ENCODE assay signal across 21 cellular contexts in genomic region chr17:63768433-63768832, GRCh38. TPM values are rescaled to one million over a fixed set of nuclear protein-coding genes. Genes with fewer than 3 reads are reported as not detected.
DNase-seq lines count a peak whose midpoint lies in the region; ATAC-seq, FAIRE-seq and TF ChIP-seq lines count a peak whose summit lies in the region.
"Had no signal": no experiment of that assay in that cellular context is flagged by ENCODE, and none has a peak within 500 bp of the region (broad histone marks: within the 10 kb centered on the region; RNA-seq: fewer than 3 reads in every experiment).

No MANE protein-coding gene starts in this region.

- H3K23ac ChIP-seq in H1 (ENCODE audit: insufficient read length) = no peak overlapping the region
- no peak overlapping the region for H3K23ac ChIP-seq in trophoblast cell (ENCODE audit: low read length)

- H3F3A ChIP-seq in Loucy (ENCODE audit: low read depth) = 0 out of 2 replicates have a peak, but pooled peaks cover 2% of the 10 kb centered on the region

- H3K14ac ChIP-seq in H1 (ENCODE audit: insufficient read length) = no peak overlapping the region
- H3K14ac ChIP-seq in trophoblast cell (ENCODE audit: low read length) = no peak overlapping the region

- no peaks in the 10 kb centered on the region for H3K9me2 ChIP-seq in Loucy (replicated peaks; ENCODE audit: low read depth, low read length)

- H4K20me1 ChIP-seq in Loucy (ENCODE audit: insufficient read depth, low read length, poor library complexity, severe bottlenecking) (peaks cover 38% of the 10 kb centered on the region), H1 (replicated peaks in 1 of 2; ENCODE audit: control insufficient read depth in 1 of 2, insufficient read depth in 2 of 2, low read length in 2 of 2) (peaks cover 0 to 4% of the 10 kb centered on the region in 2 experiments)

- H3K27me3 Mint-ChIP-seq in activated naive CD8-positive, alpha-beta T cell = no peaks in the 10 kb centered on the region
- H3K27me3 Mint-ChIP-seq in activated naive CD8-positive, alpha-beta T cell treated with anti-CD3 and anti-CD28 coated beads for 36 hours = no peaks in the 10 kb centered on the region
- H3K27me3 Mint-ChIP-seq: CD4-positive, alpha-beta memory T cell had no signal

- H3K27ac Mint-ChIP-seq in activated naive CD8-positive, alpha-beta T cell = peak overlapping the region; percentile 30
- H3K27ac Mint-ChIP-seq in activated naive CD8-positive, alpha-beta T cell treated with anti-CD3 and anti-CD28 coated beads for 36 hours = no peak overlapping the region

- no peak overlapping the region for H2BK20ac ChIP-seq in H1 (ENCODE audit: low read length)

- H2BK12ac ChIP-seq in H1 (ENCODE audit: low read depth, low read length) (no peak overlapping the region), trophoblast cell (ENCODE audit: low read length) (peak overlapping the region; percentile 22)

- H3K36me3 ChIP-seq in Loucy (ENCODE audit: insufficient read depth, low read length) (peaks cover 25% of the 10 kb centered on the region; the same call in 1 of the 2 replicates), H1 (ENCODE audit: control insufficient read depth in 2 of 4, insufficient read depth in 4 of 4, low read length in 3 of 4) (peaks cover 0 to 26% (median 10%) of the 10 kb centered on the region in 4 experiments; a peak in 5 of 8 replicates), trophoblast cell (ENCODE audit: control insufficient read depth in 1 of 2, insufficient read depth in 2 of 2, low read length in 2 of 2) (peaks cover 6% of the 10 kb centered on the region in 2 experiments)

- H3K9me3 Mint-ChIP-seq in activated naive CD8-positive, alpha-beta T cell (ENCODE audit: low read depth) = no peaks in the 10 kb centered on the region
- no peaks in the 10 kb centered on the region for H3K9me3 Mint-ChIP-seq in activated naive CD8-positive, alpha-beta T cell treated with anti-CD3 and anti-CD28 coated beads for 36 hours
- H3K9me3 Mint-ChIP-seq: CD4-positive, alpha-beta memory T cell; HFFc6 had no signal

- no peak for DNase-seq in activated naive CD8-positive, alpha-beta T cell treated with anti-CD3 and anti-CD28 coated beads for 36 hours
- DNase-seq in H1 (ENCODE audit: low read depth in 1 of 2, low spot score in 2 of 2) (no peak), trophoblast cell (peak; percentile 4 to 43), foreskin melanocyte (no peak), glomerular visceral epithelial cell (ENCODE audit: extremely low spot score) (no peak)
- DNase-seq: CD4-positive, alpha-beta memory T cell; HFFc6; KG1; NCI-H1417 treated with DMSO at 0.1 percent for 48 hours; NCI-H1930; NCI-H226; NCI-H526 had no signal

- no peak overlapping the region for H3K18ac ChIP-seq in H1 (ENCODE audit: extremely low read depth, low read length)
- no peak overlapping the region for H3K18ac ChIP-seq in trophoblast cell (ENCODE audit: low read length)

- no peak overlapping the region for H3K56ac ChIP-seq in H1 (replicated peaks; ENCODE audit: insufficient read length, low read depth, low read length)

- H2BK5ac ChIP-seq in H1 (ENCODE audit: low read depth, low read length) = no peak overlapping the region
- H2BK5ac ChIP-seq in trophoblast cell (ENCODE audit: low read depth, low read length, poor library complexity) = no peak overlapping the region

- no peak overlapping the region for H4K5ac ChIP-seq in H1 (ENCODE audit: insufficient read length, low read depth, low read length)

- CTCF ChIA-PET in H1 (lab: Charles Lee; ENCODE audit: partially characterized antibody) = interaction anchor here (0.9 to 1.0 kb wide), 2 partner anchors 21 to 58 kb away, joined by 3 read pairs; no protein-coding TSS in a partner anchor

- H2BK120ac ChIP-seq in H1 (replicated peaks; ENCODE audit: low read depth, low read length) = no peak overlapping the region
- H2BK120ac ChIP-seq in trophoblast cell (ENCODE audit: insufficient read depth, low read length, poor library complexity) = no peak overlapping the region

- no peak overlapping the region for H4K8ac ChIP-seq in H1 (ENCODE audit: extremely low read depth, insufficient read depth, low read length)
- H4K8ac ChIP-seq in trophoblast cell (ENCODE audit: low read depth, low read length) = no peak overlapping the region

- peaks cover 88% of the 10 kb centered on the region for H3K79me2 ChIP-seq in Loucy (ENCODE audit: insufficient read depth, low read length)
- H3K79me2 ChIP-seq in H1 (ENCODE audit: control insufficient read depth in 1 of 2, insufficient read depth in 2 of 2, low read length in 2 of 2) = peaks cover 24 to 77% of the 10 kb centered on the region in 2 experiments
- peaks cover 10% of the 10 kb centered on the region for H3K79me2 ChIP-seq in trophoblast cell (ENCODE audit: control insufficient read depth, insufficient read depth, low read length, poor library complexity)

- H2AK5ac ChIP-seq in H1 (ENCODE audit: low read depth, low read length) (no peak overlapping the region), trophoblast cell (ENCODE audit: low read length) (no peak overlapping the region)

- no peak overlapping the region for H2AFZ ChIP-seq in Loucy (ENCODE audit: low read length)
- H2AFZ ChIP-seq in H1 (ENCODE audit: low read length) = no peak overlapping the region
- H2AFZ ChIP-seq in trophoblast cell (ENCODE audit: insufficient read depth, low read length, poor library complexity) = no peak overlapping the region

- TF ChIP-seq CTCF in Loucy (conservative IDR thresholded peaks at IDR 0.05; ENCODE audit: low read length) (no peak), H1 (IDR thresholded peaks at IDR 0.05; ENCODE audit: control extremely low read depth in 1 of 3, insufficient read depth in 1 of 3, low read depth in 1 of 3, low read length in 3 of 3) (no peak)

- no peaks in the 10 kb centered on the region for H3K9me3 ChIP-seq in Loucy (ENCODE audit: insufficient read depth, low read depth, low read length)
- H3K9me3 ChIP-seq in H1 (ENCODE audit: insufficient read depth in 2 of 2, low read depth in 1 of 2, low read length in 1 of 2) = no peaks in the 10 kb centered on the region
- H3K9me3 ChIP-seq in trophoblast cell (ENCODE audit: insufficient read depth, low read depth, low read length) = no peaks in the 10 kb centered on the region
- H3K9me3 ChIP-seq: BLaER1, SJSA1 had no signal

- WGBS in H1 (ENCODE audit: extremely low coverage in 1 of 2, insufficient coverage in 1 of 2, insufficient read length in 1 of 2, insufficient replicate concordance in 2 of 2, low coverage in 1 of 2, low lambda C conversion rate in 2 of 2, missing lambda C conversion rate in 1 of 2), 2 experiments = 84% methylated on average over 7 of the region's 7 CpGs; no CpG with 5 or more reads in 1 of the 2 experiments
- WGBS in trophoblast cell (ENCODE audit: extremely low coverage, insufficient coverage, insufficient read length) = no CpG with 5 or more reads among the region's 7 CpGs

- H3K79me1 ChIP-seq in H1 (ENCODE audit: low read depth, low read length) (no peaks in the 10 kb centered on the region; the same call in 1 of the 2 replicates), trophoblast cell (ENCODE audit: low read length) (peaks cover 3% of the 10 kb centered on the region)

- H3K4me3 Mint-ChIP-seq in activated naive CD8-positive, alpha-beta T cell = no peak overlapping the region
- H3K4me3 Mint-ChIP-seq in activated naive CD8-positive, alpha-beta T cell treated with anti-CD3 and anti-CD28 coated beads for 36 hours = no peak overlapping the region
- H3K4me3 Mint-ChIP-seq: HFFc6 had no signal

- H3K4me1 ChIP-seq in Loucy (ENCODE audit: insufficient read depth, low read length, poor library complexity, severe bottlenecking) (peaks cover 43% of the 10 kb centered on the region), H1 (replicated peaks in 1 of 4; ENCODE audit: control insufficient read depth in 3 of 4, insufficient read depth in 4 of 4, low read length in 3 of 4) (peaks cover 0 to 3% (median 0%) of the 10 kb centered on the region in 4 experiments; a peak in 1 of 7 replicates), trophoblast cell (ENCODE audit: control insufficient read depth in 1 of 2, insufficient read depth in 2 of 2, low read length in 2 of 2) (peaks cover 0 to 2% of the 10 kb centered on the region in 2 experiments)

- no peak for ATAC-seq in HG03196 (IDR thresholded peaks at IDR 0.05; ENCODE audit: unreplicated experiment)
- ATAC-seq: HepG2 had no signal

- H3K4ac ChIP-seq in H1 (replicated peaks; ENCODE audit: insufficient read length, low read depth, low read length) (no peak overlapping the region), trophoblast cell (ENCODE audit: low read depth, low read length) (peak overlapping the region; percentile 97)

- peaks cover 9% of the 10 kb centered on the region for H3K36me3 Mint-ChIP-seq in activated naive CD8-positive, alpha-beta T cell
- H3K36me3 Mint-ChIP-seq in activated naive CD8-positive, alpha-beta T cell treated with anti-CD3 and anti-CD28 coated beads for 36 hours = peaks cover 41% of the 10 kb centered on the region

- H3K27me3 ChIP-seq in Loucy (ENCODE audit: insufficient read depth, low read length, poor library complexity, severe bottlenecking) (no peaks in the 10 kb centered on the region), H1 (replicated peaks in 1 of 4; ENCODE audit: control insufficient read depth in 3 of 4, extremely low read depth in 1 of 4, insufficient read depth in 3 of 4, low read length in 3 of 4) (no peaks in the 10 kb centered on the region), trophoblast cell (ENCODE audit: insufficient read depth, low read length) (no peaks in the 10 kb centered on the region)
- H3K27me3 ChIP-seq: BLaER1, SJSA1 had no signal

- no peak for TF ChIP-seq RAD21 in H1 (IDR thresholded peaks at IDR 0.05 in 1 of 2, conservative IDR thresholded peaks at IDR 0.05 in 1 of 2; ENCODE audit: low read depth in 2 of 2, low read length in 2 of 2)

- no peak overlapping the region for H3K27ac ChIP-seq in H1 (ENCODE audit: low read depth, low read length)
- no peak overlapping the region for H3K27ac ChIP-seq in trophoblast cell (ENCODE audit: low read depth, low read length)
- H3K27ac ChIP-seq: BLaER1, SJSA1 had no signal

- no peaks in the 10 kb centered on the region; the same call in 1 of the 2 replicates for H3K23me2 ChIP-seq in H1 (ENCODE audit: low read depth, low read length)

- H3K4me2 ChIP-seq in Loucy (ENCODE audit: low read depth, low read length, poor library complexity, severe bottlenecking) (peak overlapping the region; percentile 54), H1 (ENCODE audit: insufficient read depth in 1 of 2, low read depth in 2 of 2, low read length in 2 of 2) (no peak overlapping the region), trophoblast cell (ENCODE audit: low read length) (no peak overlapping the region)
- H3K4me2 ChIP-seq: BLaER1 had no signal

- H3K4me3 ChIP-seq in Loucy (ENCODE audit: low read length, poor library complexity, severe bottlenecking) (peak overlapping the region; percentile 26), H1 (ENCODE audit: extremely low read depth in 1 of 4, insufficient read depth in 2 of 4, low read depth in 3 of 4, low read length in 4 of 4) (no peak overlapping the region), trophoblast cell (ENCODE audit: low read depth, low read length) (no peak overlapping the region)
- H3K4me3 ChIP-seq: BLaER1, SJSA1 had no signal

- H3K9ac ChIP-seq in Loucy (ENCODE audit: low read depth, low read length, poor library complexity, severe bottlenecking) = peak overlapping the region; percentile 43
- no peak overlapping the region; a peak in 1 of 7 replicates for H3K9ac ChIP-seq in H1 (replicated peaks in 1 of 4; ENCODE audit: extremely low read depth in 1 of 4, low read depth in 3 of 4, low read length in 3 of 4)
- H3K9ac ChIP-seq in trophoblast cell (ENCODE audit: low read length) = no peak overlapping the region
- H3K9ac ChIP-seq: BLaER1 had no signal

- FAIRE-seq in H1 (lab: Jason Lieb, UNC) = no peak
- FAIRE-seq: A204.1, GM12892, GM18507, HepG2 had no signal

- peaks cover 50% of the 10 kb centered on the region for H3K4me1 Mint-ChIP-seq in activated naive CD8-positive, alpha-beta T cell (ENCODE audit: low read depth)
- peaks cover 42% of the 10 kb centered on the region for H3K4me1 Mint-ChIP-seq in activated naive CD8-positive, alpha-beta T cell treated with anti-CD3 and anti-CD28 coated beads for 36 hours

- no peak overlapping the region for H4K12ac ChIP-seq in trophoblast cell (ENCODE audit: low read depth, low read length)

- no peak for TF ChIP-seq EP300 in H1 (IDR thresholded peaks at IDR 0.05; ENCODE audit: borderline replicate concordance in 1 of 2, low read depth in 2 of 2, low read length in 2 of 2)

- H4K91ac ChIP-seq in H1 (replicated peaks; ENCODE audit: insufficient read length, low read length) (no peak overlapping the region), trophoblast cell (ENCODE audit: low read depth, low read length) (no peak overlapping the region)

- POLR2A ChIA-PET in H1 (lab: Charles Lee; ENCODE audit: partially characterized antibody) = interaction anchor here (1.6 to 1.8 kb wide), 2 partner anchors 11 to 12 kb away, joined by 3 to 9 read pairs; no protein-coding TSS in a partner anchor

- TF ChIP-seq POLR2A in H1 (IDR thresholded peaks at IDR 0.05; ENCODE audit: control extremely low read depth in 1 of 2, low read depth in 2 of 2, low read length in 2 of 2) = no peak

- H2BK15ac ChIP-seq in H1 (ENCODE audit: low read length) = no peak overlapping the region

RNA-seq across cellular contexts. Expression of gene CCDC47, which starts 5.0 kb away (rescaled TPM):
- total RNA-seq in activated naive CD8-positive, alpha-beta T cell treated with anti-CD3 and anti-CD28 coated beads for 36 hours = 10 to 100 TPM; 91.6 to 93.5 TPM
- total RNA-seq in H1 (2021; fragmentation: NEBNext Ultra II Directional; extraction: Animal tissue kit (Norgen Biotek cat#: 25700)) = 83.1 and 85.3 TPM in 2 replicates
- 16.3 and 21.2 TPM in 2 replicates for polyA plus RNA-seq in H1 (2011; rRNA removed)
- polyA plus RNA-seq in H1 (2011; cell fraction: cytosol; rRNA removed) = 39.8 TPM
- 13.4 TPM for polyA plus RNA-seq in H1 (2011; cell fraction: nucleus; rRNA removed)
- polyA plus RNA-seq in H1 (2012, experiment 1 of 2) = 54.8 to 78.6 TPM (median 69.3 TPM) in 4 replicates
- 5.2 TPM for polyA plus RNA-seq in H1 (2012, experiment 2 of 2)
- polyA plus RNA-seq in H1 (2013, experiment 1 of 2) = 98.0 TPM
- polyA plus RNA-seq in H1 (2013, experiment 2 of 2) = 117 TPM
- polyA minus RNA-seq in H1 (2011; rRNA and poly(A)+ RNA removed) = 56.4 and 75.7 TPM in 2 replicates
- polyA minus RNA-seq in H1 (2011; cell fraction: cytosol; rRNA and poly(A)+ RNA removed) = 36.2 TPM
- polyA minus RNA-seq in H1 (2011; cell fraction: nucleus; rRNA and poly(A)+ RNA removed) = 24.5 TPM
- polyA plus RNA-seq in trophoblast cell (2013) = 77.1 and 78.4 TPM in 2 replicates

RNA-seq across cellular contexts. Expression of gene DDX42, which starts 5.5 kb away (rescaled TPM):
- 100 to 1,000 TPM; 105 to 107 TPM for total RNA-seq in activated naive CD8-positive, alpha-beta T cell treated with anti-CD3 and anti-CD28 coated beads for 36 hours
- total RNA-seq in H1 (2021; fragmentation: NEBNext Ultra II Directional; extraction: Animal tissue kit (Norgen Biotek cat#: 25700)) = 114 and 120 TPM in 2 replicates
- 37.4 and 40.6 TPM in 2 replicates for polyA plus RNA-seq in H1 (2011; rRNA removed)
- polyA plus RNA-seq in H1 (2011; cell fraction: cytosol; rRNA removed) = 82.5 TPM
- 59.2 TPM for polyA plus RNA-seq in H1 (2011; cell fraction: nucleus; rRNA removed)
- 84.5 to 127 TPM (median 99.4 TPM) in 4 replicates for polyA plus RNA-seq in H1 (2012, experiment 1 of 2)
- 10.4 TPM for polyA plus RNA-seq in H1 (2012, experiment 2 of 2)
- polyA plus RNA-seq in H1 (2013, experiment 1 of 2) = 67.2 TPM
- polyA plus RNA-seq in H1 (2013, experiment 2 of 2) = 70.0 TPM
- polyA minus RNA-seq in H1 (2011; rRNA and poly(A)+ RNA removed) = 65.6 and 112 TPM in 2 replicates
- 46.3 TPM for polyA minus RNA-seq in H1 (2011; cell fraction: cytosol; rRNA and poly(A)+ RNA removed)
- 124 TPM for polyA minus RNA-seq in H1 (2011; cell fraction: nucleus; rRNA and poly(A)+ RNA removed)
- 54.6 and 57.5 TPM in 2 replicates for polyA plus RNA-seq in trophoblast cell (2013)

RNA-seq across cellular contexts. Expression of gene STRADA, which starts 26.8 kb away (rescaled TPM):
- 10 to 100 TPM; 39.1 to 40.9 TPM for total RNA-seq in activated naive CD8-positive, alpha-beta T cell treated with anti-CD3 and anti-CD28 coated beads for 36 hours
- 27.8 and 35.6 TPM in 2 replicates for total RNA-seq in H1 (2021; fragmentation: NEBNext Ultra II Directional; extraction: Animal tissue kit (Norgen Biotek cat#: 25700))
- 43.3 and 48.7 TPM in 2 replicates for polyA plus RNA-seq in H1 (2011; rRNA removed)
- polyA plus RNA-seq in H1 (2011; cell fraction: cytosol; rRNA removed) = 33.3 TPM
- 59.6 TPM for polyA plus RNA-seq in H1 (2011; cell fraction: nucleus; rRNA removed)
- polyA plus RNA-seq in H1 (2012, experiment 1 of 2) = 33.8 to 42.4 TPM (median 38.8 TPM) in 4 replicates
- polyA plus RNA-seq in H1 (2012, experiment 2 of 2) = 22.4 TPM
- 21.6 TPM for polyA plus RNA-seq in H1 (2013, experiment 1 of 2)
- 20.1 TPM for polyA plus RNA-seq in H1 (2013, experiment 2 of 2)
- polyA minus RNA-seq in H1 (2011; rRNA and poly(A)+ RNA removed) = 31.8 and 55.9 TPM in 2 replicates
- 14.4 TPM for polyA minus RNA-seq in H1 (2011; cell fraction: cytosol; rRNA and poly(A)+ RNA removed)
- polyA minus RNA-seq in H1 (2011; cell fraction: nucleus; rRNA and poly(A)+ RNA removed) = 33.4 TPM
- 13.0 and 13.1 TPM in 2 replicates for polyA plus RNA-seq in trophoblast cell (2013)

RNA-seq across cellular contexts. Expression of gene PSMC5, which starts 58.8 kb away (rescaled TPM):
- 100 to 1,000 TPM; 178 to 187 TPM for total RNA-seq in activated naive CD8-positive, alpha-beta T cell treated with anti-CD3 and anti-CD28 coated beads for 36 hours
- total RNA-seq in H1 (2021; fragmentation: NEBNext Ultra II Directional; extraction: Animal tissue kit (Norgen Biotek cat#: 25700)) = 162 and 172 TPM in 2 replicates
- polyA plus RNA-seq in H1 (2011; rRNA removed) = 162 and 180 TPM in 2 replicates
- 264 TPM for polyA plus RNA-seq in H1 (2011; cell fraction: cytosol; rRNA removed)
- 112 TPM for polyA plus RNA-seq in H1 (2011; cell fraction: nucleus; rRNA removed)
- 228 to 267 TPM (median 229 TPM) in 4 replicates for polyA plus RNA-seq in H1 (2012, experiment 1 of 2)
- 59.9 TPM for polyA plus RNA-seq in H1 (2012, experiment 2 of 2)
- 83.3 TPM for polyA plus RNA-seq in H1 (2013, experiment 1 of 2)
- 84.0 TPM for polyA plus RNA-seq in H1 (2013, experiment 2 of 2)
- 178 and 230 TPM in 2 replicates for polyA minus RNA-seq in H1 (2011; rRNA and poly(A)+ RNA removed)
- polyA minus RNA-seq in H1 (2011; cell fraction: cytosol; rRNA and poly(A)+ RNA removed) = 88.2 TPM
- polyA minus RNA-seq in H1 (2011; cell fraction: nucleus; rRNA and poly(A)+ RNA removed) = 75.4 TPM
- polyA plus RNA-seq in trophoblast cell (2013) = 115 and 118 TPM in 2 replicates

RNA-seq across cellular contexts. Expression of gene FTSJ3, which starts 59.0 kb away (rescaled TPM):
- total RNA-seq in activated naive CD8-positive, alpha-beta T cell treated with anti-CD3 and anti-CD28 coated beads for 36 hours = 10 to 100 TPM; 91.2 to 91.5 TPM
- 77.2 and 77.4 TPM in 2 replicates for total RNA-seq in H1 (2021; fragmentation: NEBNext Ultra II Directional; extraction: Animal tissue kit (Norgen Biotek cat#: 25700))
- 42.7 and 47.2 TPM in 2 replicates for polyA plus RNA-seq in H1 (2011; rRNA removed)
- polyA plus RNA-seq in H1 (2011; cell fraction: cytosol; rRNA removed) = 73.1 TPM
- polyA plus RNA-seq in H1 (2011; cell fraction: nucleus; rRNA removed) = 76.8 TPM
- 78.1 to 92.0 TPM (median 83.3 TPM) in 4 replicates for polyA plus RNA-seq in H1 (2012, experiment 1 of 2)
- 19.2 TPM for polyA plus RNA-seq in H1 (2012, experiment 2 of 2)
- polyA plus RNA-seq in H1 (2013, experiment 1 of 2) = 44.5 TPM
- polyA plus RNA-seq in H1 (2013, experiment 2 of 2) = 45.0 TPM
- polyA minus RNA-seq in H1 (2011; rRNA and poly(A)+ RNA removed) = 89.2 and 107 TPM in 2 replicates
- 29.2 TPM for polyA minus RNA-seq in H1 (2011; cell fraction: cytosol; rRNA and poly(A)+ RNA removed)
- 64.1 TPM for polyA minus RNA-seq in H1 (2011; cell fraction: nucleus; rRNA and poly(A)+ RNA removed)
- 31.9 and 33.0 TPM in 2 replicates for polyA plus RNA-seq in trophoblast cell (2013)

Comparison
In these comparisons a context has a peak if more than half of its experiments do, and no peak if none do; other contexts are left out.
1. DNase-seq: peak in trophoblast cell (2 of 2); none in activated naive CD8-positive, alpha-beta T cell treated with anti-CD3 and anti-CD28 coated beads for 36 hours (single experiment), H1 (0 of 2), foreskin melanocyte (single experiment) and glomerular visceral epithelial cell (single experiment).